Comparison of ENCODE assay signal across 32 cellular contexts in the genomic region with DNA sequence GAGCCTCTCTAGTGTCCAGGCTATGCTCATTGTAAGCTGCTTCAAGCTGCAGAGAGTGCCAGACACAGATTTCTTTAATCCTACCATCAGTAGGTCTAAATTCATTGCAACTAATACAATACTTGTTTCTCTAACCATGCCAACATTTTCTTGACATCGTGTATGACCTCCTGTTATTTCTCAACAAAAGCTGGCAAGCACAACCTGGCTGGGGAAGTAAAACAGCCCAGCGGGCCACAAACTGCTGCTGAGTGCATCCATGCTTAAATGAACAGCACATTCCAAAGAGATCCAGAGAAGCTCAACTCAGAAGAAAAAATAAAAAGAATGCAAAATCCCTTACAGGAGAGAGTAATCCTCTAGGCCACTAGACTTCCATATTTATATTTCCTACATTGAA. TPM values are rescaled to one million over a fixed set of nuclear protein-coding genes. Genes with fewer than 3 reads are reported as not detected.
DNase-seq lines count a peak whose midpoint lies in the region; FAIRE-seq and TF ChIP-seq lines count a peak whose summit lies in the region.
"Had no signal": no experiment of that assay in that cellular context is flagged by ENCODE, and none has a peak within 500 bp of the region (broad histone marks: within the 10 kb centered on the region; RNA-seq: fewer than 3 reads in every experiment).

No MANE protein-coding gene starts in this region.

- no peaks in the 10 kb centered on the region for H3K4me1 ChIP-seq in astrocyte (ENCODE audit: insufficient read depth, low read length)
- H3K4me1 ChIP-seq: BLaER1, Caco-2, left lung, prostate gland, transverse colon had no signal

- H3K36me3 ChIP-seq in astrocyte (ENCODE audit: insufficient read depth, low read length) = no peaks in the 10 kb centered on the region
- H3K36me3 ChIP-seq: BLaER1, left lung, prostate gland, transverse colon had no signal

- no peak for TF ChIP-seq POLR2A in H54 (IDR thresholded peaks at IDR 0.05; ENCODE audit: low read depth, low read length)

- no peaks in the 10 kb centered on the region for H4K20me1 ChIP-seq in astrocyte (ENCODE audit: insufficient read depth, low read length)
- H4K20me1 ChIP-seq: BLaER1 had no signal

- DNase-seq in H54 (ENCODE audit: insufficient read length, low spot score) (no peak), astrocyte (ENCODE audit: low read depth) (peak; percentile 47), fibroblast of peridontal ligament (ENCODE audit: extremely low read depth) (peak; percentile 36), retinal pigment epithelial cell (ENCODE audit: low read depth) (peak; percentile 98), NCI-H524 (lab: John Stamatoyannopoulos, UW) (no peak)
- no peak for DNase-seq in activated CD4-positive, alpha-beta T cell treated with anti-CD3 and anti-CD28 coated beads for 1 hour
- DNase-seq in stimulated activated naive CD4-positive, alpha-beta T cell (lab: John Stamatoyannopoulos, UW) = no peak
- DNase-seq: activated CD4-positive, alpha-beta T cell treated with anti-CD3 and anti-CD28 coated beads for 48 hours; activated CD8-positive, alpha-beta memory T cell treated with anti-CD3 and anti-CD28 coated beads for 24 hours; activated effector memory CD4-positive, alpha-beta T cell treated with Interleukin-2 at 50 U/mL for 16 hours; Caco-2; effector CD4-positive, alpha-beta T cell; GDM1; left lung; NCI-H1436 treated with DMSO at 0.1 percent for 48 hours; NCI-H446; SK-N-SH; stimulated activated naive CD8-positive, alpha-beta T cell treated with anti-CD3 and anti-CD28 coated beads, Interleukin-15, amount 100 ng/mL, for 72 hours; transverse colon had no signal

- no peak overlapping the region for H3K4me2 ChIP-seq in astrocyte (ENCODE audit: low read length)
- H3K4me2 ChIP-seq: BLaER1, SK-N-SH had no signal

- FAIRE-seq in H54 (lab: Jason Lieb, UNC) (peak; percentile 53), astrocyte (lab: Jason Lieb, UNC) (no peak)
- FAIRE-seq: colon, frontal cortex had no signal

- TF ChIP-seq CTCF in astrocyte (IDR thresholded peaks at IDR 0.05; ENCODE audit: insufficient read depth, low read depth, low read length) (no peak), retinal pigment epithelial cell (conservative IDR thresholded peaks at IDR 0.05; ENCODE audit: low read depth, low read length) (no peak)

- peaks cover 2% of the 10 kb centered on the region for H3K9me3 Mint-ChIP-seq in astrocyte (ENCODE audit: unreplicated experiment)
- H3K9me3 Mint-ChIP-seq: brain; stimulated activated naive CD8-positive, alpha-beta T cell treated with anti-CD3 and anti-CD28 coated beads, Interleukin-15, amount 100 ng/mL, for 72 hours; T-helper 2 cell treated with Interferon-gamma antibody and Interleukin-4, amounts not matched to agents 5 μg/mL and 100 μg/mL, for 36 hours had no signal

- H3K27ac Mint-ChIP-seq in astrocyte (ENCODE audit: unreplicated experiment) = no peak overlapping the region
- H3K27ac Mint-ChIP-seq: activated naive CD8-positive, alpha-beta T cell; stimulated activated naive CD8-positive, alpha-beta T cell treated with anti-CD3 and anti-CD28 coated beads, Interleukin-15, amount 100 ng/mL, for 72 hours; T-helper 2 cell treated with Interferon-gamma antibody and Interleukin-4, amounts not matched to agents 5 μg/mL and 100 μg/mL, for 36 hours had no signal

- no peak overlapping the region for H3K27ac ChIP-seq in astrocyte (ENCODE audit: low read depth, low read length)
- H3K27ac ChIP-seq: BLaER1, left lung, prostate gland, skin epidermis, transverse colon, VCaP had no signal

- no peak overlapping the region for H3K9ac ChIP-seq in astrocyte (ENCODE audit: low read length)
- H3K9ac ChIP-seq: BLaER1, SK-N-SH had no signal

- H3K4me1 Mint-ChIP-seq in astrocyte (ENCODE audit: low read depth, unreplicated experiment) = no peaks in the 10 kb centered on the region
- H3K4me1 Mint-ChIP-seq: brain; stimulated activated naive CD8-positive, alpha-beta T cell treated with anti-CD3 and anti-CD28 coated beads, Interleukin-15, amount 100 ng/mL, for 72 hours had no signal

- H2AFZ ChIP-seq in astrocyte (ENCODE audit: low read depth, low read length) = no peak overlapping the region

- no peak overlapping the region for H3K4me3 ChIP-seq in astrocyte (ENCODE audit: insufficient read depth, low read depth, low read length)
- no peak overlapping the region for H3K4me3 ChIP-seq in retinal pigment epithelial cell (ENCODE audit: low read length)
- H3K4me3 ChIP-seq: BLaER1, left lung, prostate gland, skin epidermis, transverse colon had no signal

- H3K79me2 ChIP-seq in astrocyte (ENCODE audit: insufficient read depth, low read length) = no peaks in the 10 kb centered on the region

- no peaks in the 10 kb centered on the region for H3K27me3 ChIP-seq in astrocyte (ENCODE audit: insufficient read depth, low read length)
- H3K27me3 ChIP-seq: BLaER1, left lung, transverse colon had no signal

- H3K36me3 Mint-ChIP-seq in astrocyte (ENCODE audit: low read depth, unreplicated experiment) = no peaks in the 10 kb centered on the region
- H3K36me3 Mint-ChIP-seq: activated naive CD8-positive, alpha-beta T cell; brain had no signal

- no peak overlapping the region for H3K4me3 Mint-ChIP-seq in astrocyte (ENCODE audit: unreplicated experiment)
- H3K4me3 Mint-ChIP-seq: activated naive CD8-positive, alpha-beta T cell; brain; stimulated activated naive CD8-positive, alpha-beta T cell treated with anti-CD3 and anti-CD28 coated beads, Interleukin-15, amount 100 ng/mL, for 72 hours; T-helper 2 cell treated with Interferon-gamma antibody and Interleukin-4, amounts not matched to agents 5 μg/mL and 100 μg/mL, for 36 hours had no signal

- H3K9me3 ChIP-seq in astrocyte (ENCODE audit: insufficient read depth, low read depth, low read length) = no peaks in the 10 kb centered on the region
- H3K9me3 ChIP-seq: BLaER1, Caco-2, left lung, prostate gland, SK-N-SH, transverse colon had no signal

- peaks cover 4% of the 10 kb centered on the region for H3K27me3 Mint-ChIP-seq in astrocyte (ENCODE audit: low read depth, unreplicated experiment)
- H3K27me3 Mint-ChIP-seq: stimulated activated naive CD8-positive, alpha-beta T cell treated with anti-CD3 and anti-CD28 coated beads, Interleukin-15, amount 100 ng/mL, for 72 hours had no signal

RNA-seq across cellular contexts. Expression of gene GMNC, which starts 36.5 kb away (rescaled TPM):
- total RNA-seq in astrocyte = 0.62 and 0.75 TPM in 2 replicates
- total RNA-seq: Caco-2, HT-29, left lung, mesenteric fat pad, myocyte, OCI-LY7, transverse colon had no signal

Comparison
In these comparisons a context has a peak if more than half of its experiments do, and no peak if none do; other contexts are left out.
1. DNase-seq: peak in astrocyte (single experiment), fibroblast of peridontal ligament (single experiment) and retinal pigment epithelial cell (single experiment); none in H54 (single experiment), activated CD4-positive, alpha-beta T cell treated with anti-CD3 and anti-CD28 coated beads for 1 hour (single experiment), stimulated activated naive CD4-positive, alpha-beta T cell (0 of 6) and NCI-H524 (0 of 2).